Comparison of ENCODE assay signal across 12 cellular contexts in the genomic region with DNA sequence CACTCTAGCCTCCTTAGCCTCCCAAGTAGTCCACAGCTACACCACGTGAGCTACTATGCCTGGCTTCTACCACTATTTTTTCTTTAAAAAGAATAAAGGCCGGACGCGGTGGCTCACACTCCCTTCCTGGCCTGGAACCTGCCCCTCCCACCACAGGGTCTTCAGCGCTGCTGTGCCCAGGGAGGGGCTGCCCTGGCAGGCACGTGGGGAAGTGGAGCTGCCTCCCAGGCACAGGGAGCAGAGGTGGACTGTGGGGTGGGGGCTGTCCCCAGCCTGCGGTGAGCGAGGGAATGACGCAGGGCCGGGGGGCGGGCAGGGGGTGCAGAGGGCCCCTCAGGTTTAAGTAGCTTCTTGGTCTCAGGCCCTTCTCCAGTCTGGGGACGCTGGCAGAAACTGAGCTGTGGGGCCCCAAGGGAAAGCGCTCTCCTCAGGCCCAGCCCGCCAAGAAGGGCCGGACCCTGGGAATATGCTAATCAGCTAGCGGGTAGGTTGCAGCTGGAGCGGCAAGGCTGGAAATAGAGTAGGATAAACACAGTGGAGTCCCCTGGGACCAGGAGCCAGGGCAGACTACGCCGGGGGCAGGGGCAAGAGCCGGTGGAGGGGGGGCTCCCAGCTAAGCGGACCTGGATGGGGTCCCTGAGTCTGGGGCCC. TPM values are rescaled to one million over a fixed set of nuclear protein-coding genes. Genes with fewer than 3 reads are reported as not detected.
DNase-seq lines count a peak whose midpoint lies in the region; ATAC-seq and TF ChIP-seq lines count a peak whose summit lies in the region.
"Had no signal": no experiment of that assay in that cellular context is flagged by ENCODE, and none has a peak within 500 bp of the region (broad histone marks: within the 10 kb centered on the region; RNA-seq: fewer than 3 reads in every experiment).

No MANE protein-coding gene starts in this region.

- H3K4me1 Mint-ChIP-seq in H9, result peaks cover 8 to 18% of the 10 kb centered on the region in 2 experiments; a peak in 3 of 4 replicates

- peaks cover 77% of the 10 kb centered on the region for H3K36me3 ChIP-seq in OCI-LY7 (ENCODE audit: insufficient read depth, low read length)

- H3K9me2 ChIP-seq in OCI-LY7 (ENCODE audit: insufficient read depth, low read length), result no peaks in the 10 kb centered on the region

- no peak overlapping the region for H2BK20ac ChIP-seq in H9 (ENCODE audit: low read depth, low read length, poor library complexity, severe bottlenecking)

- H3K9ac ChIP-seq in H9 (ENCODE audit: extremely low read depth, insufficient read length, low read length), result no peak overlapping the region

- POLR2A ChIA-PET in OCI-LY7 (lab: Charles Lee), result no interaction called here

- H3K27me3 Mint-ChIP-seq in H9 (ENCODE audit: low read depth), result no peaks in the 10 kb centered on the region; the same call in 1 of the 2 replicates
- H3K27me3 Mint-ChIP-seq: B cell had no signal

- TF ChIP-seq CTCF in H9 (conservative IDR thresholded peaks at IDR 0.05) (no peak), coronary artery (IDR thresholded peaks at IDR 0.05) (no peak), OCI-LY7 (conservative IDR thresholded peaks at IDR 0.05; ENCODE audit: low read length) (no peak)

- H4K91ac ChIP-seq in H9 (ENCODE audit: insufficient read length, low read depth, low read length), result no peak overlapping the region

- no peak overlapping the region for H2AK5ac ChIP-seq in H9 (ENCODE audit: insufficient read length, low read length)

- H3K4me2 ChIP-seq in H9 (ENCODE audit: insufficient read depth, insufficient read length, low read length) (no peak overlapping the region), OCI-LY7 (ENCODE audit: low read length) (no peak overlapping the region)

- no peak overlapping the region for H3K4me3 Mint-ChIP-seq in H9
- H3K4me3 Mint-ChIP-seq: B cell had no signal

- no peak overlapping the region for H3K14ac ChIP-seq in H9 (ENCODE audit: insufficient read depth, low read length)

- intact Hi-C loops in sciatic nerve (cut with DNase I) (no loop called here), OCI-LY7 (cut with micrococcal nuclease; ENCODE audit: unreplicated experiment) (no loop called here)

- H2AFZ ChIP-seq in H9 (ENCODE audit: low read length), result no peak overlapping the region
- H2AFZ ChIP-seq in OCI-LY7 (ENCODE audit: low read length), result no peak overlapping the region

- no peak overlapping the region for H3K56ac ChIP-seq in H9 (ENCODE audit: insufficient read length, low read depth, low read length)

- TF ChIP-seq POLR2A in erythroblast (IDR thresholded peaks at IDR 0.05; ENCODE audit: low read length), result no peak

- H3K23ac ChIP-seq in H9 (ENCODE audit: insufficient read length, low read depth, low read length), result no peak overlapping the region

- WGBS in H9 (ENCODE audit: extremely low coverage, insufficient read length, low lambda C conversion rate), result no CpG with 5 or more reads among the region's 21 CpGs

- H3K27ac Mint-ChIP-seq in H9, result no peak overlapping the region; a peak in 1 of 7 replicates
- H3K27ac Mint-ChIP-seq: activated T-helper 2 cell treated with anti-CD3 and anti-CD28 coated beads, Interferon-gamma antibody, Interleukin-2, Interleukin-4, amounts not matched to agents 10 μg/mL and 5 μg/mL and 100 μg/mL, durations not matched to agents 14 hours and 24 hours and 36 hours; B cell had no signal

- H3K79me2 ChIP-seq in H9 (ENCODE audit: insufficient read depth, low read length) (no peaks in the 10 kb centered on the region), OCI-LY7 (ENCODE audit: insufficient read depth, low read depth, low read length) (no peaks in the 10 kb centered on the region)

- H3K4me1 ChIP-seq in H9 (ENCODE audit: insufficient read depth, low read length) (no peaks in the 10 kb centered on the region; the same call in 1 of the 2 replicates), OCI-LY7 (ENCODE audit: insufficient read depth, low read length, poor library complexity, severe bottlenecking) (no peaks in the 10 kb centered on the region)

- H3K9me3 ChIP-seq in H9 (ENCODE audit: control insufficient read depth, low read depth, low read length) (no peaks in the 10 kb centered on the region), OCI-LY7 (ENCODE audit: low read length) (no peaks in the 10 kb centered on the region)

- DNase-seq in H9 (peak; percentile 67), coronary artery (ENCODE audit: low spot score) (peak; percentile 93), hepatic stellate cell (ENCODE audit: low spot score) (peak; percentile 46), sciatic nerve (ENCODE audit: low spot score) (no peak), erythroblast (lab: John Stamatoyannopoulos, UW) (no peak), OCI-LY7 (ENCODE audit: low spot score) (no peak)
- DNase-seq in stimulated activated naive CD8-positive, alpha-beta T cell treated with anti-CD3 and anti-CD28 coated beads, Interleukin-15, Interleukin-2, amounts not matched to agents 100 U/mL and 50 U/mL, for 24 hours, result no peak
- DNase-seq: NCI-H2029; stimulated activated CD8-positive, alpha-beta memory T cell treated with anti-CD3 and anti-CD28 coated beads, Interleukin-4, amount 100 ng/mL, for 48 hours had no signal

- H3K36me3 Mint-ChIP-seq in H9 (ENCODE audit: insufficient read depth in 1 of 3, low read depth in 3 of 3), result peaks cover 2 to 12% (median 3%) of the 10 kb centered on the region in 3 experiments; a peak in 6 of 7 replicates

- no peak overlapping the region for H4K8ac ChIP-seq in H9 (replicated peaks; ENCODE audit: insufficient read length, low read depth, low read length)

- H3K4me3 ChIP-seq in coronary artery (peak overlapping the region; percentile 63), OCI-LY7 (ENCODE audit: low read depth, low read length, poor library complexity, severe bottlenecking) (no peak overlapping the region)

- no peak overlapping the region for H2BK5ac ChIP-seq in H9 (ENCODE audit: insufficient read length, low read length)

- no peak overlapping the region for H2BK12ac ChIP-seq in H9 (ENCODE audit: insufficient read length, low read depth, low read length)

- ATAC-seq in sciatic nerve, result peak; percentile 4
- ATAC-seq in stimulated activated naive CD8-positive, alpha-beta T cell treated with anti-CD3 and anti-CD28 coated beads, Interleukin-15, Interleukin-2, amounts not matched to agents 100 U/mL and 50 U/mL, for 24 hours, result no peak
- no peak for ATAC-seq in HG03045 (IDR thresholded peaks at IDR 0.05; ENCODE audit: unreplicated experiment)

- H4K20me1 ChIP-seq in H9 (ENCODE audit: control insufficient read depth, insufficient read depth, insufficient read length) (no peaks in the 10 kb centered on the region), OCI-LY7 (ENCODE audit: insufficient read depth, low read length) (no peaks in the 10 kb centered on the region)

- no peaks in the 10 kb centered on the region for H3K79me1 ChIP-seq in H9 (ENCODE audit: insufficient read depth, low read depth, low read length, poor library complexity, severe bottlenecking)

- no peak overlapping the region for H2BK120ac ChIP-seq in H9 (ENCODE audit: low read depth, low read length, poor library complexity, severe bottlenecking)

- no peak overlapping the region for H3K4ac ChIP-seq in H9 (ENCODE audit: low read depth, low read length)

- H3K23me2 ChIP-seq in H9 (ENCODE audit: insufficient read length, low read depth, low read length, poor library complexity, severe bottlenecking), result no peaks in the 10 kb centered on the region

- no peak overlapping the region for H3K27ac ChIP-seq in H9 (ENCODE audit: insufficient read length, low read depth, low read length)
- H3K27ac ChIP-seq in coronary artery, result peak overlapping the region; percentile 87 to 92
- no peak overlapping the region for H3K27ac ChIP-seq in OCI-LY7 (ENCODE audit: low read depth, low read length, poor library complexity, severe bottlenecking)

- CTCF ChIA-PET in OCI-LY7 (lab: Charles Lee; ENCODE audit: unreplicated experiment), result no interaction called here

- H3K9me3 Mint-ChIP-seq in H9, result no peaks in the 10 kb centered on the region
- H3K9me3 Mint-ChIP-seq: activated T-helper 2 cell treated with anti-CD3 and anti-CD28 coated beads, Interferon-gamma antibody, Interleukin-2, Interleukin-4, amounts not matched to agents 10 μg/mL and 5 μg/mL and 100 μg/mL, durations not matched to agents 14 hours and 24 hours and 36 hours had no signal

- H4K5ac ChIP-seq in H9 (ENCODE audit: insufficient read length, low read depth, low read length), result no peak overlapping the region

- no peaks in the 10 kb centered on the region for H3K27me3 ChIP-seq in H9 (ENCODE audit: insufficient read depth, low read length)

- H2BK15ac ChIP-seq in H9 (ENCODE audit: low read depth, low read length), result no peak overlapping the region

- H3K18ac ChIP-seq in H9 (ENCODE audit: insufficient read length, low read depth, low read length), result no peak overlapping the region

- no TSS peak for BruUV-seq in OCI-LY7 (replicated peaks; lab: Mats Ljungman, UMichigan)

- H3T11ph ChIP-seq in H9 (ENCODE audit: low read length), result no peak overlapping the region

RNA-seq across cellular contexts. Expression of a gene that starts 46.8 kb away (rescaled TPM):
- total RNA-seq in H9 (2021) (23.0 and 23.7 TPM in 2 replicates), sciatic nerve (9.3 TPM), OCI-LY7 (2022) (10.6 and 13.8 TPM in 2 replicates)
- 12.8 and 15.7 TPM in 2 replicates for total RNA-seq in OCI-LY7 (2014; rRNA removed; shearing (Covaris generic))

Comparison
In these comparisons a context has a peak if more than half of its experiments do, and no peak if none do; other contexts are left out.
1. DNase-seq: peak in H9 (single experiment), coronary artery (single experiment) and hepatic stellate cell (single experiment); none in sciatic nerve (single experiment), erythroblast (0 of 2), stimulated activated naive CD8-positive, alpha-beta T cell treated with anti-CD3 and anti-CD28 coated beads, Interleukin-15, Interleukin-2, amounts not matched to agents 100 U/mL and 50 U/mL, for 24 hours (single experiment) and OCI-LY7 (single experiment).
2. H3K27ac ChIP-seq: peak in coronary artery (2 of 2); none in H9 (single experiment) and OCI-LY7 (single experiment).